Comparison of ENCODE assay signal across 11 cellular contexts in the genomic region with DNA sequence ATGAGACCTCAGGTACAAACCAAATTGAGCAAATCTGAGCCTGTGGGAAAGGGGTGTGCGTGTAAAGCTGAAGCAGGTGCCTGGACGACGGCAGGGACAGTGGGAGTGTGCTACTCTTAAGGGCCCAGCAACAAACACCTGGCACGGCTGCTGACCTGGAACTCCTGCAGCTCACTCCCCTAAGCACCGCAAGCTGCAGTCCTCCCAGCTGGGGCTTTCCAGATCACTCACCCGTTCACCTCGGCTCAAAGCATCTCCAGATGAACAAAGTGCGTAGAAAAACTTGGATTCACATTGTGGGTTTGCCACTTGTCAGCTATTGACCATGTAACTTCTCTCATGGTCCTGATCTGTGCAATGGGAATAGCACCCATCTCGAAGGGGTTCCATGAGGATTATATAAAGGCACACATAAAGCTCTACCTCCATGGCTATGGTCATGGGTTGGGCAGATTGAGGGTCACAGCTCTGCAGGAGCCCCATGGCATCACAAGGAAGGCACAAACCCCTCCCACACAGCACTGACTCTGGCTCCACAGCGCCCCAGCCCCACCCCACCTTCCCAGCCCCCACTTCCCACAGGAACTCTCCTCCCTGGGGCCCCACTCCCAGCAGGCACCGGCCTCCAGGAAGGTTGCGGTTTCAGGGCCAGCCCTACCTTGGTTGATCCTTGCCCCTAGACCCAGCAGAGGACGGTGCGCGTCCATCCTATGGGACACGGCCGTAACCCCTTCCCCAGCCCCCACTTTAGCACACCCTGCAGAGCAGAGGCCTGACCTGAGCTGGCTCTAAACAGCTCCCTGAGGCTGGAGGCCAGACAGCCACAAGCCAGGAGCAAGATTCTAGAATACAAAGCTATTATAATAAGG. TPM values are rescaled to one million over a fixed set of nuclear protein-coding genes. Genes with fewer than 3 reads are reported as not detected.
A peak's percentile ranks its signal among the peaks of the same experiment; 100 is the strongest.
DNase-seq lines count a peak whose midpoint lies in the region; ATAC-seq and TF ChIP-seq lines count a peak whose summit lies in the region.
"Had no signal": no experiment of that assay in that cellular context is flagged by ENCODE, and none has a peak within 500 bp of the region (broad histone marks: within the 10 kb centered on the region; RNA-seq: fewer than 3 reads in every experiment).

No MANE protein-coding gene starts in this region.

- H2AFZ ChIP-seq in OCI-LY1 (ENCODE audit: low read length) (no peak overlapping the region), neural progenitor cell (replicated peaks) (no peak overlapping the region)

- H3K4me3 ChIP-seq in OCI-LY1 (ENCODE audit: low read depth, low read length, poor library complexity, severe bottlenecking) (no peak overlapping the region), neural progenitor cell (no peak overlapping the region)
- H3K4me3 ChIP-seq: heart right ventricle had no signal

- peak; percentile 73 for ATAC-seq in HG02588 (IDR thresholded peaks at IDR 0.05; ENCODE audit: unreplicated experiment)
- no peak for ATAC-seq in stimulated activated effector memory CD8-positive, alpha-beta T cell treated with anti-CD3 and anti-CD28 coated beads, Interleukin-12 subunit alpha, Interleukin-12 subunit beta, amount 100 ng/mL, for 72 hours
- ATAC-seq: right cardiac atrium had no signal

- DNase-seq in activated T-cell treated with anti-CD3 and anti-CD28 coated beads, Interleukin-2, amount 50 U/mL, for 24 hours = no peak
- DNase-seq in activated T-cell treated with anti-CD3 and anti-CD28 coated beads, Interleukin-2, amount 50 U/mL, for 1 hour = no peak
- no peak for DNase-seq in stimulated activated effector memory CD8-positive, alpha-beta T cell treated with anti-CD3 and anti-CD28 coated beads, Interleukin-12 subunit alpha, Interleukin-12 subunit beta, amount 100 ng/mL, for 72 hours (ENCODE audit: low spot score in 2 of 2)
- no peak for DNase-seq in neural progenitor cell (ENCODE audit: low spot score)
- DNase-seq in NCI-H2081 treated with DMSO at 0.1 percent for 48 hours (lab: John Stamatoyannopoulos, UW) = no peak
- DNase-seq in stimulated activated naive CD4-positive, alpha-beta T cell (lab: John Stamatoyannopoulos, UW) = no peak
- DNase-seq: heart right ventricle, right cardiac atrium, Right ventricle myocardium superior had no signal

- H3K9ac ChIP-seq in OCI-LY1 (ENCODE audit: low read length) (no peak overlapping the region), neural progenitor cell (no peak overlapping the region)

- H3K36me3 ChIP-seq in OCI-LY1 (ENCODE audit: insufficient read depth, low read length) = peaks cover 3% of the 10 kb centered on the region; the same call in 1 of the 2 replicates
- no peaks in the 10 kb centered on the region for H3K36me3 ChIP-seq in neural progenitor cell

- TF ChIP-seq CTCF in OCI-LY1 (IDR thresholded peaks at IDR 0.05; ENCODE audit: low read length) (no peak), neural progenitor cell (IDR thresholded peaks at IDR 0.05) (no peak)

- H3K27ac ChIP-seq in OCI-LY1 (ENCODE audit: low read depth, low read length, poor library complexity, severe bottlenecking) (peak overlapping the region; percentile 51), neural progenitor cell (no peak overlapping the region)

- peak overlapping the region; percentile 3; the same call in 1 of the 2 replicates for H3K4me2 ChIP-seq in OCI-LY1 (ENCODE audit: low read length)
- H3K4me2 ChIP-seq in neural progenitor cell = no peak overlapping the region

- H3K27me3 Mint-ChIP-seq in activated T-cell treated with anti-CD3 and anti-CD28 coated beads, Interleukin-2, amount 50 U/mL, for 24 hours = no peaks in the 10 kb centered on the region
- no peaks in the 10 kb centered on the region for H3K27me3 Mint-ChIP-seq in neural progenitor cell (ENCODE audit: insufficient read depth, low read depth)

- no peaks in the 10 kb centered on the region for H3K9me2 ChIP-seq in OCI-LY1 (ENCODE audit: low read depth, low read length)

- no peaks in the 10 kb centered on the region for H3K9me3 Mint-ChIP-seq in activated T-cell treated with anti-CD3 and anti-CD28 coated beads, Interleukin-2, amount 50 U/mL, for 24 hours
- H3K9me3 Mint-ChIP-seq in stimulated activated effector memory CD8-positive, alpha-beta T cell treated with anti-CD3 and anti-CD28 coated beads, Interleukin-12 subunit alpha, Interleukin-12 subunit beta, amount 100 ng/mL, for 72 hours = no peaks in the 10 kb centered on the region
- H3K9me3 Mint-ChIP-seq in neural progenitor cell = no peaks in the 10 kb centered on the region

- no peaks in the 10 kb centered on the region for H3F3A ChIP-seq in OCI-LY1 (ENCODE audit: insufficient read depth, low read length)
- no peaks in the 10 kb centered on the region for H3F3A ChIP-seq in neural progenitor cell (ENCODE audit: low read depth)

- H3K9me3 ChIP-seq in OCI-LY1 (ENCODE audit: low read length) (no peaks in the 10 kb centered on the region), neural progenitor cell (ENCODE audit: low read depth) (no peaks in the 10 kb centered on the region)
- H3K9me3 ChIP-seq: heart right ventricle had no signal

- peak overlapping the region; percentile 74 for H3K27ac Mint-ChIP-seq in activated T-cell treated with anti-CD3 and anti-CD28 coated beads, Interleukin-2, amount 50 U/mL, for 24 hours
- peak overlapping the region; percentile 74 for H3K27ac Mint-ChIP-seq in stimulated activated effector memory CD8-positive, alpha-beta T cell treated with anti-CD3 and anti-CD28 coated beads, Interleukin-12 subunit alpha, Interleukin-12 subunit beta, amount 100 ng/mL, for 72 hours
- no peak overlapping the region for H3K27ac Mint-ChIP-seq in neural progenitor cell

- no peak overlapping the region for H3K4me3 Mint-ChIP-seq in activated T-cell treated with anti-CD3 and anti-CD28 coated beads, Interleukin-2, amount 50 U/mL, for 24 hours
- no peak overlapping the region for H3K4me3 Mint-ChIP-seq in stimulated activated effector memory CD8-positive, alpha-beta T cell treated with anti-CD3 and anti-CD28 coated beads, Interleukin-12 subunit alpha, Interleukin-12 subunit beta, amount 100 ng/mL, for 72 hours
- H3K4me3 Mint-ChIP-seq in neural progenitor cell = no peak overlapping the region

- H3K27me3 ChIP-seq in OCI-LY1 (ENCODE audit: insufficient read depth, low read length) (no peaks in the 10 kb centered on the region), neural progenitor cell (no peaks in the 10 kb centered on the region)
- H3K27me3 ChIP-seq: heart right ventricle had no signal

- peaks cover 4% of the 10 kb centered on the region for H3K36me3 Mint-ChIP-seq in activated T-cell treated with anti-CD3 and anti-CD28 coated beads, Interleukin-2, amount 50 U/mL, for 24 hours (ENCODE audit: low read depth)
- no peaks in the 10 kb centered on the region for H3K36me3 Mint-ChIP-seq in stimulated activated effector memory CD8-positive, alpha-beta T cell treated with anti-CD3 and anti-CD28 coated beads, Interleukin-12 subunit alpha, Interleukin-12 subunit beta, amount 100 ng/mL, for 72 hours
- peaks cover 10% of the 10 kb centered on the region for H3K36me3 Mint-ChIP-seq in neural progenitor cell

- H3K79me2 ChIP-seq in OCI-LY1 (ENCODE audit: insufficient read depth, low read length) (no peaks in the 10 kb centered on the region), neural progenitor cell (ENCODE audit: low read depth) (peaks cover 35% of the 10 kb centered on the region)

- H3K4me1 ChIP-seq in OCI-LY1 (ENCODE audit: insufficient read depth, low read length, severe bottlenecking) (peaks cover 38% of the 10 kb centered on the region), neural progenitor cell (peaks cover 20% of the 10 kb centered on the region)

- H4K20me1 ChIP-seq in OCI-LY1 (ENCODE audit: insufficient read depth, low read length) (no peaks in the 10 kb centered on the region), neural progenitor cell (ENCODE audit: low read depth) (peaks cover 51% of the 10 kb centered on the region)

- peaks cover 49% of the 10 kb centered on the region for H3K4me1 Mint-ChIP-seq in activated T-cell treated with anti-CD3 and anti-CD28 coated beads, Interleukin-2, amount 50 U/mL, for 24 hours (ENCODE audit: low read depth)
- peaks cover 41% of the 10 kb centered on the region for H3K4me1 Mint-ChIP-seq in stimulated activated effector memory CD8-positive, alpha-beta T cell treated with anti-CD3 and anti-CD28 coated beads, Interleukin-12 subunit alpha, Interleukin-12 subunit beta, amount 100 ng/mL, for 72 hours
- H3K4me1 Mint-ChIP-seq in neural progenitor cell = peaks cover 33% of the 10 kb centered on the region

RNA-seq across cellular contexts. Expression of a gene that starts 21.9 kb away (rescaled TPM):
- total RNA-seq in neural progenitor cell (ENCODE audit: low replicate concordance) = 11.6 and 34.5 TPM in 2 replicates

RNA-seq across cellular contexts. Expression of a gene that starts 37.4 kb away (rescaled TPM):
- 11.0 and 12.0 TPM in 2 replicates for total RNA-seq in neural progenitor cell (ENCODE audit: low replicate concordance)
